ENCODE assay signal across 9 cellular contexts in the genomic region with DNA sequence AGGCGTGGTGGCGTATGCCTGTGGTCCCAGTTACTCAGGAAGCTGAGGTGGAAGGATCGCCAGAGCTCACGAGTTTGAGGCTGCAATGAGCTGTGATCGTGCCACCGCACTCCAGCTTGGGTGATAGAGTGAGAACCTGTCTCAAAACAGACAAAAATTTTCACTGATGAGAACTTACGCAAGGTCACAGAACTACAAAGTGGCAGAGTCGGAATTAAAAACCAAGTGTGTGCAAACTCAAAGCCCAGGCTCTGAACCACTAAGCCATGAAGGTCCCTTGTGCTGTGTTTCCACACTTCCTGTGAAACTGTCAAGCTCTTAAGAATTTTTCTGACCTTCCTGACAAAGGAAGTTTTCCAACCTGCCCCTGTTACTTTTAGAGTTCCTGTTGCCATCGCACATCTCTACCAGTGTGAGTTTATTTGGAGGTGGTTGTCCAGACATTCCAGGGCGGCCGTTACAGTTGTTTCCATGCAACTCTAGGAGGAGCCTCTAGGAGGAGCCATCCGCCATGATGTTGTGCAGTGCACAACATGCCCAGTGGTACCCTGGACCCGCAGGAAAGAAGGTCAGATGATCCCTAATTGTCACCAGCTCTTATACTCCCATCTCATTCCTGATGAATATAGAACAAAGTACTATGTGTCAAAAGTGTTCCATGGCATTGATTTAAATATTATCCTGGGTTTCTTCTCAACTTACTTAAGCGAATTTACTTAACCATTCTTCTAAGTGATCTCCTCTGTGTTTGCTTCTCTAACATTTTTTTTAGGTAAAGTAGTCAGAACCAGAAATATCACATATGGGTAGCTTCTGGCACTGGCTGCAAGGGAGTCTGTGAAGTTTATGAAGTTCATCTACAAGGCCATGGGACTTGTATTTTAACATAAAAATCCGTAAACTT. TPM values are rescaled to one million over a fixed set of nuclear protein-coding genes. Genes with fewer than 3 reads are reported as not detected.
A peak's percentile ranks its signal among the peaks of the same experiment; 100 is the strongest.
DNase-seq lines count a peak whose midpoint lies in the region; ATAC-seq and TF ChIP-seq lines count a peak whose summit lies in the region.
"Had no signal": no experiment of that assay in that cellular context is flagged by ENCODE, and none has a peak within 500 bp of the region (broad histone marks: within the 10 kb centered on the region; RNA-seq: fewer than 3 reads in every experiment).

No MANE protein-coding gene starts in this region.

- H3K4me1 ChIP-seq in psoas muscle, result no peaks in the 10 kb centered on the region

- peak; percentile 33 for TF ChIP-seq CTCF in psoas muscle (IDR thresholded peaks at IDR 0.05)

- no peaks in the 10 kb centered on the region for H3K9me3 Mint-ChIP-seq in activated T-helper 17 cell treated with anti-CD3 and anti-CD28 coated beads, Interleukin-2, amount 50 U/mL, for 72 hours

- H3K27ac ChIP-seq in psoas muscle, result no peak overlapping the region

- H3K36me3 Mint-ChIP-seq in activated T-helper 17 cell treated with anti-CD3 and anti-CD28 coated beads, Interleukin-2, amount 50 U/mL, for 72 hours (ENCODE audit: low read depth), result no peaks in the 10 kb centered on the region

- H3K4me3 Mint-ChIP-seq in activated T-helper 17 cell treated with anti-CD3 and anti-CD28 coated beads, Interleukin-2, amount 50 U/mL, for 72 hours, result no peak overlapping the region

- no peak overlapping the region for H3K27ac Mint-ChIP-seq in activated T-helper 17 cell treated with anti-CD3 and anti-CD28 coated beads, Interleukin-2, amount 50 U/mL, for 72 hours

- no peaks in the 10 kb centered on the region for H3K27me3 ChIP-seq in psoas muscle (ENCODE audit: insufficient read depth in 3 of 3, low read length in 2 of 3)

- ATAC-seq in psoas muscle, result peak in 1 of 4 donors; percentile 49
- ATAC-seq in activated T-helper 17 cell treated with anti-CD3 and anti-CD28 coated beads, Interleukin-2, amount 50 U/mL, for 72 hours (replicated peaks), result no peak

- peak; percentile 7 to 21 for DNase-seq in SHP77 (lab: John Stamatoyannopoulos, UW)
- DNase-seq in SHP77 treated with DMSO at 0.1 percent for 48 hours (lab: John Stamatoyannopoulos, UW), result no peak
- peak; percentile 17 for DNase-seq in NAMALWA (ENCODE audit: low spot score)
- peak; percentile 61 for DNase-seq in ecto neural progenitor cell (ENCODE audit: low spot score)
- DNase-seq in psoas muscle, result no peak
- no peak for DNase-seq in AG08396 (ENCODE audit: low spot score)
- DNase-seq in NCI-H2196 (lab: John Stamatoyannopoulos, UW; ENCODE audit: unreplicated experiment), result no peak

- H3K27me3 Mint-ChIP-seq in activated T-helper 17 cell treated with anti-CD3 and anti-CD28 coated beads, Interleukin-2, amount 50 U/mL, for 72 hours, result peaks cover 1% of the 10 kb centered on the region

- H3K9me3 ChIP-seq in psoas muscle, result no peaks in the 10 kb centered on the region

- intact Hi-C loops in psoas muscle (cut with DNase I), result loop anchor here in 1 of 2 donors (5.0 to 10.0 kb wide), 2 partner anchors 62 to 595 kb away; no protein-coding TSS in a partner anchor

- H3K4me1 Mint-ChIP-seq in activated T-helper 17 cell treated with anti-CD3 and anti-CD28 coated beads, Interleukin-2, amount 50 U/mL, for 72 hours, result no peaks in the 10 kb centered on the region

- no peaks in the 10 kb centered on the region for H3K36me3 ChIP-seq in psoas muscle (ENCODE audit: insufficient read depth in 1 of 2, low read depth in 1 of 2)

- WGBS in psoas muscle, 3 donors, result 86 to 90% (median 88%) methylated on average over 15 of the region's 15 CpGs

- H3K4me3 ChIP-seq in psoas muscle, result no peak overlapping the region

RNA-seq across cellular contexts. Expression of a gene that starts 49.0 kb away (rescaled TPM):
- not detected for total RNA-seq in psoas muscle
- polyA plus RNA-seq in psoas muscle, result not detected
- not detected for total RNA-seq in activated T-helper 17 cell treated with anti-CD3 and anti-CD28 coated beads, Interleukin-2, amount 50 U/mL, for 72 hours
- total RNA-seq: pulmonary artery endothelial cell had no signal

Comparison
In these comparisons a context has a peak if more than half of its experiments do, and no peak if none do; other contexts are left out.
1. DNase-seq: peak in SHP77 (2 of 2), NAMALWA (single experiment) and ecto neural progenitor cell (single experiment); none in SHP77 treated with DMSO at 0.1 percent for 48 hours (single experiment), psoas muscle (0 of 2), AG08396 (single experiment) and NCI-H2196 (single experiment).